In genomic region chr3:187334904-187335303, GRCh38 we compare ENCODE assay signal across 27 cellular contexts. TPM values are rescaled to one million over a fixed set of nuclear protein-coding genes. Genes with fewer than 3 reads are reported as not detected.
"Had no signal": no experiment of that assay in that cellular context is flagged by ENCODE, and none has a peak within 500 bp of the region (broad histone marks: within the 10 kb centered on the region; RNA-seq: fewer than 3 reads in every experiment).

No MANE protein-coding gene starts in this region.

- H3K4me3 ChIP-seq: gastroesophageal sphincter, heart right ventricle, pancreas, right lobe of liver, thoracic aorta, tibial nerve, upper lobe of right lung, uterus had no signal

- H3K27me3 ChIP-seq: pancreas, right lobe of liver, tibial nerve, upper lobe of right lung, uterus had no signal

- ATAC-seq: effector memory CD8-positive, alpha-beta T cell; esophagus mucosa; gastroesophageal sphincter; heart right ventricle; left lobe of liver; naive thymus-derived CD8-positive, alpha-beta T cell; pancreas; stimulated activated memory B cell treated with anti-CD40 and anti-IgM and Interleukin-4, amounts not matched to agents 10 μg/mL and 1 μg/mL and 100 μg/mL, for 72 hours; stimulated activated naive CD8-positive, alpha-beta T cell treated with anti-CD3 and anti-CD28 coated beads, Interleukin-15, Interleukin-2, amounts not matched to agents 100 U/mL and 50 U/mL, for 24 hours; upper lobe of right lung had no signal

- H3K4me1 ChIP-seq: gastroesophageal sphincter, heart right ventricle, pancreas, right lobe of liver, tibial nerve, upper lobe of right lung, uterus had no signal

- DNase-seq: caudate nucleus; cerebellar nuclear complex; cortex of kidney; effector memory CD8-positive, alpha-beta T cell; foreskin fibroblast; heart right ventricle; hippocampal formation; immature natural killer cell; mammary epithelial cell; naive thymus-derived CD8-positive, alpha-beta T cell; pancreas; right lobe of liver; stimulated activated CD4-positive, alpha-beta T cell treated with anti-CD3 and anti-CD28 coated beads, Interleukin-4, amount 100 ng/mL, for 4 hours; stimulated activated naive CD8-positive, alpha-beta T cell treated with anti-CD3 and anti-CD28 coated beads, Interleukin-15, Interleukin-2, amounts not matched to agents 100 U/mL and 50 U/mL, for 24 hours; upper lobe of right lung; uterus had no signal

- H3K36me3 ChIP-seq: gastroesophageal sphincter, heart right ventricle, neutrophil, pancreas, right lobe of liver, thoracic aorta, tibial nerve, upper lobe of right lung, uterus had no signal

- H3K27ac ChIP-seq: epithelial cell of prostate, gastroesophageal sphincter, heart right ventricle, neutrophil, pancreas, right lobe of liver, thoracic aorta, tibial nerve, upper lobe of right lung, uterus had no signal

- H3K9me3 ChIP-seq: gastroesophageal sphincter, heart right ventricle, neutrophil, pancreas, right lobe of liver, thoracic aorta, tibial nerve, upper lobe of right lung, uterus had no signal

RNA-seq across cellular contexts. Expression of gene RTP4, which starts 33.3 kb away (rescaled TPM):
- polyA plus RNA-seq: mammary epithelial cell, neural cell had no signal

RNA-seq across cellular contexts. Expression of gene MASP1, which starts 43.4 kb away (rescaled TPM):
- total RNA-seq: myocyte; naive thymus-derived CD8-positive, alpha-beta T cell had no signal
- polyA plus RNA-seq: immature natural killer cell; keratinocyte; mammary epithelial cell; naive thymus-derived CD8-positive, alpha-beta T cell had no signal
